24 cellular contexts compared by ENCODE assay signal in the genomic region with DNA sequence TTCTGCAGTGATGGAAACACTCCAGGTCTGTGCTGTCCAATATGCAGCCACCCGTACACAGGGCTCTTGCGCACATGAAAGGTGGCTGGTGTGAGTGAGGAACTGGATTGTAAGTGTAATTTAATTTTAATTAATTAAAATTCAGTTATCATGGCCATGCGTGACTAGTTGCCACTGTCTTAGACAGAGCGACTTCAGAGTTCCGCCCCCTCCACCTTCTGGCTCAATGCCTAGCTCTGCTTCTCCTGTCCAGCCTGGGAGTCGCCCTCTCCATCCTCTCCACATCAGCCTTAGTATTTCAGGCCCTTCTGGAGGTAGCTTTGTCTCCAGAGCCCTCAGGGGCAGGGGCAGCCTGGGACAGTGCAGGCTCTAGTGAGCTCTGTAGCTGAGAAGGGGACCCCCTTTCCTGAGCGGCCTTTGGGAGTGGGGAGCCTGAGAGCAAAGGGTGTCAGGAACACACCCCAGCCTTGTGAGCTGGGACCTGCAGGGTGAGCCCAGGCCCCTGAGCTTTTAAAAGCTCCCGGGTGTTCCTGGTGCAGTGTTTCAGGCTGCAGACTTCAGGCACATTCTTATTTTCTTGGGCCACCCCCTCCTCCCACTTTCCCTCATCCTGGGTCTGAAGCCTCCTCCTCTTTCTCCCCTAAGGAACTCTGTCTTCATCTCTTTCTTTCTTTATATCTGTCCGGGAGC.
A peak's percentile ranks its signal among the peaks of the same experiment; 100 is the strongest.
DNase-seq lines count a peak whose midpoint lies in the region; ATAC-seq and TF ChIP-seq lines count a peak whose summit lies in the region.
"Had no signal": no experiment of that assay in that cellular context is flagged by ENCODE, and none has a peak within 500 bp of the region (broad histone marks: within the 10 kb centered on the region; RNA-seq: fewer than 3 reads in every experiment).

No MANE protein-coding gene starts in this region.

- H3K4me3 Mint-ChIP-seq in activated CD4-positive, alpha-beta T cell treated with anti-CD3 and anti-CD28 coated beads for 36 hours, result peak overlapping the region; percentile 9
- H3K4me3 Mint-ChIP-seq in activated naive CD8-positive, alpha-beta T cell, result peak overlapping the region; percentile 38

- H3K9me3 ChIP-seq in HEK293 (ENCODE audit: control insufficient read depth, insufficient read depth, low read depth, low read length), result no peaks in the 10 kb centered on the region
- H3K9me3 ChIP-seq: BE2C, colonic mucosa, heart left ventricle, right atrium auricular region had no signal

- intact Hi-C loops in activated CD4-positive, alpha-beta T cell treated with anti-CD3 and anti-CD28 coated beads for 36 hours (cut with DNase I, micrococcal nuclease), result loop anchor here in 1 of 2 experiments (10.0 kb wide), 2 partner anchors 444 to 974 kb away; partner anchors contain the start of gene KIAA0513
- intact Hi-C loops in posterior vena cava (cut with DNase I), result no loop called here

- no peak for ATAC-seq in activated CD4-positive, alpha-beta T cell treated with anti-CD3 and anti-CD28 coated beads for 36 hours
- ATAC-seq in GM18511 (IDR thresholded peaks at IDR 0.05; ENCODE audit: unreplicated experiment), result no peak
- ATAC-seq: heart left ventricle, PC-3 had no signal

- H3K4me3 ChIP-seq in HEK293 (ENCODE audit: low read depth, low read length), result no peak overlapping the region
- H3K4me3 ChIP-seq: colonic mucosa, heart left ventricle, right atrium auricular region had no signal

- H3K27me3 Mint-ChIP-seq in activated CD4-positive, alpha-beta T cell treated with anti-CD3 and anti-CD28 coated beads for 36 hours, result peaks cover 2% of the 10 kb centered on the region
- no peaks in the 10 kb centered on the region for H3K27me3 Mint-ChIP-seq in activated naive CD8-positive, alpha-beta T cell

- H3K9me3 Mint-ChIP-seq in activated CD4-positive, alpha-beta T cell treated with anti-CD3 and anti-CD28 coated beads for 36 hours (ENCODE audit: low read depth), result no peaks in the 10 kb centered on the region
- no peaks in the 10 kb centered on the region for H3K9me3 Mint-ChIP-seq in activated naive CD8-positive, alpha-beta T cell (ENCODE audit: low read depth)

- no peaks in the 10 kb centered on the region for H3K4me1 ChIP-seq in HEK293 (ENCODE audit: control insufficient read depth, insufficient read depth, low read length)
- H3K4me1 ChIP-seq: BE2C, right atrium auricular region had no signal

- no peaks in the 10 kb centered on the region for H3K36me3 ChIP-seq in HEK293 (ENCODE audit: control insufficient read depth in 2 of 2, insufficient read depth in 1 of 2, low read length in 2 of 2)
- H3K36me3 ChIP-seq: BE2C, brain microvascular endothelial cell, colonic mucosa, heart left ventricle, right atrium auricular region had no signal

- no peak for DNase-seq in activated CD4-positive, alpha-beta T cell treated with anti-CD3 and anti-CD28 coated beads for 36 hours
- no peak for DNase-seq in activated CD4-positive, alpha-beta T cell treated with anti-CD3 and anti-CD28 coated beads for 48 hours
- peak; percentile 46 for DNase-seq in posterior vena cava (ENCODE audit: low spot score)
- no peak for DNase-seq in NCI-H1930 (lab: John Stamatoyannopoulos, UW)
- no peak for DNase-seq in amniotic stem cell (lab: John Stamatoyannopoulos, UW)
- DNase-seq: activated naive CD4-positive, alpha-beta T cell; BE2C; brain microvascular endothelial cell; colonic mucosa; GDM1; H7; heart left ventricle; NCI-H1436; NCI-H2171 treated with DMSO at 0.1 percent for 48 hours; PC-3; SIG-M5; stimulated activated naive CD4-positive, alpha-beta T cell treated with Interleukin-2 at 50 U/mL for 16 hours; T-helper 2 cell; trophoblast cell had no signal

- no peak for TF ChIP-seq CTCF in HEK293 (tag by site-specific recombination; IDR thresholded peaks at IDR 0.05)

- POLR2A ChIA-PET in activated CD4-positive, alpha-beta T cell treated with anti-CD3 and anti-CD28 coated beads for 36 hours (lab: Charles Lee), result interaction anchor here (0.7 kb wide), 1 partner anchor 10 kb away, joined by 3 read pairs; no protein-coding TSS in a partner anchor
- POLR2A ChIA-PET in HEK293 (lab: Yijun Ruan, JAX), result interaction anchor here (1.1 kb wide), 1 partner anchor 437 kb away, joined by 3 read pairs; no protein-coding TSS in a partner anchor

- H3K36me3 Mint-ChIP-seq in activated CD4-positive, alpha-beta T cell treated with anti-CD3 and anti-CD28 coated beads for 36 hours (ENCODE audit: low read depth), result no peaks in the 10 kb centered on the region
- no peaks in the 10 kb centered on the region for H3K36me3 Mint-ChIP-seq in activated naive CD8-positive, alpha-beta T cell

- H3K4me1 Mint-ChIP-seq in activated CD4-positive, alpha-beta T cell treated with anti-CD3 and anti-CD28 coated beads for 36 hours, result peaks cover 45% of the 10 kb centered on the region
- H3K4me1 Mint-ChIP-seq in activated naive CD8-positive, alpha-beta T cell (ENCODE audit: low read depth), result peaks cover 33% of the 10 kb centered on the region

- H3K27ac ChIP-seq in HEK293 (ENCODE audit: extremely low read depth, low read depth, low read length), result no peak overlapping the region
- H3K27ac ChIP-seq: brain microvascular endothelial cell, colonic mucosa, heart left ventricle, right atrium auricular region, VCaP had no signal

- peak overlapping the region; percentile 79 for H3K27ac Mint-ChIP-seq in activated CD4-positive, alpha-beta T cell treated with anti-CD3 and anti-CD28 coated beads for 36 hours
- peak overlapping the region; percentile 69 for H3K27ac Mint-ChIP-seq in activated naive CD8-positive, alpha-beta T cell

- CTCF ChIA-PET in activated CD4-positive, alpha-beta T cell treated with anti-CD3 and anti-CD28 coated beads for 36 hours (lab: Charles Lee), result interaction anchor here (0.6 to 3.6 kb wide), 6 partner anchors 8 to 178 kb away, joined by 3 to 23 read pairs (median 4); no protein-coding TSS in a partner anchor
- CTCF ChIA-PET in HEK293 (lab: Yijun Ruan, JAX), result interaction anchor here (1.0 to 16.0 kb wide), 5 partner anchors 11 to 522 kb away, joined by 4 to 292 read pairs (median 6); no protein-coding TSS in a partner anchor

TF ChIP-seq in HEK293, 187 proteins besides CTCF, POLR2A, EP300 and RAD21:
- TF ChIP-seq ZEB2 (tag by site-specific recombination; IDR thresholded peaks at IDR 0.05) (no peak), EGR2 (tag by site-specific recombination; IDR thresholded peaks at IDR 0.05; ENCODE audit: low read depth) (0 out of 2 replicates have a peak, but pooled peaks have one; percentile 4), ZNF544 (tag by site-specific recombination; IDR thresholded peaks at IDR 0.05) (no peak)
